ENCODE assay signal across 15 cellular contexts in genomic region chr13:70613295-70613694, GRCh38.
DNase-seq lines count a peak whose midpoint lies in the region; ATAC-seq, FAIRE-seq and TF ChIP-seq lines count a peak whose summit lies in the region.
"Had no signal": no experiment of that assay in that cellular context is flagged by ENCODE, and none has a peak within 500 bp of the region (broad histone marks: within the 10 kb centered on the region; RNA-seq: fewer than 3 reads in every experiment).

No MANE protein-coding gene starts in this region.

- H3K27me3 ChIP-seq in WERI-Rb-1 (ENCODE audit: insufficient read depth, low read depth, severe bottlenecking) = no peaks in the 10 kb centered on the region
- H3K27me3 ChIP-seq in esophagus squamous epithelium = no peaks in the 10 kb centered on the region
- H3K27me3 ChIP-seq: SJSA1 had no signal

- H3K27ac Mint-ChIP-seq in nephron progenitor cell = no peak overlapping the region
- H3K27ac Mint-ChIP-seq: stimulated activated memory B cell treated with anti-CD40 and anti-IgM and Interleukin-4, amounts not matched to agents 10 μg/mL and 1 μg/mL and 100 μg/mL, for 72 hours had no signal

- TF ChIP-seq CTCF in WERI-Rb-1 (IDR thresholded peaks at IDR 0.05; ENCODE audit: low read depth, low read length) = 0 out of 2 replicates have a peak, but pooled peaks have one; percentile 2
- peak; percentile 44 for TF ChIP-seq CTCF in nephron progenitor cell (IDR thresholded peaks at IDR 0.05)
- no peak for TF ChIP-seq CTCF in esophagus squamous epithelium (IDR thresholded peaks at IDR 0.05)

- peak; percentile 11 for DNase-seq in NCI-H1694 (lab: John Stamatoyannopoulos, UW)
- no peak for DNase-seq in WERI-Rb-1
- DNase-seq in nephron progenitor cell = no peak
- no peak for DNase-seq in urothelium cell line (ENCODE audit: low spot score)
- DNase-seq in esophagus squamous epithelium (lab: John Stamatoyannopoulos, UW) = no peak
- no peak for DNase-seq in A172 (ENCODE audit: low spot score)
- DNase-seq: activated CD4-positive, alpha-beta T cell treated with anti-CD3 and anti-CD28 coated beads for 48 hours; activated naive CD4-positive, alpha-beta T cell; EL; hypothalamus; NCI-H187 treated with DMSO at 0.1 percent for 48 hours; stimulated activated CD4-positive, alpha-beta T cell treated with anti-CD3 and anti-CD28 coated beads, Interleukin-12 subunit alpha, Interleukin-12 subunit beta, amount 100 ng/mL, for 4 hours had no signal

- no peaks in the 10 kb centered on the region for H3K9me3 Mint-ChIP-seq in nephron progenitor cell
- H3K9me3 Mint-ChIP-seq: stimulated activated memory B cell treated with anti-CD40 and anti-IgM and Interleukin-4, amounts not matched to agents 10 μg/mL and 1 μg/mL and 100 μg/mL, for 72 hours had no signal

- H3K36me3 ChIP-seq in WERI-Rb-1 (no peaks in the 10 kb centered on the region), esophagus squamous epithelium (no peaks in the 10 kb centered on the region)
- H3K36me3 ChIP-seq: SJSA1 had no signal

- peak; percentile 46 for ATAC-seq in GM18867 (IDR thresholded peaks at IDR 0.05; ENCODE audit: unreplicated experiment)
- ATAC-seq: stimulated activated memory B cell treated with anti-CD40 and anti-IgM and Interleukin-4, amounts not matched to agents 10 μg/mL and 1 μg/mL and 100 μg/mL, for 72 hours had no signal

- no peaks in the 10 kb centered on the region for H3K36me3 Mint-ChIP-seq in nephron progenitor cell (ENCODE audit: low read depth)
- H3K36me3 Mint-ChIP-seq: stimulated activated memory B cell treated with anti-CD40 and anti-IgM and Interleukin-4, amounts not matched to agents 10 μg/mL and 1 μg/mL and 100 μg/mL, for 72 hours had no signal

- no peak overlapping the region for H3K4me3 ChIP-seq in WERI-Rb-1 (ENCODE audit: low read depth, low read length)
- H3K4me3 ChIP-seq in esophagus squamous epithelium = no peak overlapping the region
- H3K4me3 ChIP-seq: SJSA1 had no signal

- H3K4me1 ChIP-seq in esophagus squamous epithelium = no peaks in the 10 kb centered on the region
- H3K4me1 ChIP-seq: SJSA1 had no signal

- H3K27me3 Mint-ChIP-seq in nephron progenitor cell (ENCODE audit: low read depth, poor library complexity) = no peaks in the 10 kb centered on the region
- H3K27me3 Mint-ChIP-seq: stimulated activated memory B cell treated with anti-CD40 and anti-IgM and Interleukin-4, amounts not matched to agents 10 μg/mL and 1 μg/mL and 100 μg/mL, for 72 hours had no signal

- H3K9me3 ChIP-seq in WERI-Rb-1 (ENCODE audit: severe bottlenecking) (no peaks in the 10 kb centered on the region), esophagus squamous epithelium (no peaks in the 10 kb centered on the region)
- H3K9me3 ChIP-seq: SJSA1 had no signal

- no peak for FAIRE-seq in urothelium cell line (lab: Jason Lieb, UNC)

- 33 to 46% methylated on average over 1 of the region's 1 CpG for WGBS in esophagus squamous epithelium, 2 donors

- H3K27ac ChIP-seq in WERI-Rb-1 (peak overlapping the region; percentile 54; the same call in 1 of the 2 replicates), esophagus squamous epithelium (no peak overlapping the region)
- H3K27ac ChIP-seq: SJSA1 had no signal

- no peak for TF ChIP-seq POLR2A in esophagus squamous epithelium (IDR thresholded peaks at IDR 0.05)

- H3K4me3 Mint-ChIP-seq in nephron progenitor cell = no peak overlapping the region
- H3K4me3 Mint-ChIP-seq: stimulated activated memory B cell treated with anti-CD40 and anti-IgM and Interleukin-4, amounts not matched to agents 10 μg/mL and 1 μg/mL and 100 μg/mL, for 72 hours had no signal

- intact Hi-C loops in esophagus squamous epithelium (cut with DNase I) = no loop called here

- no peaks in the 10 kb centered on the region for H3K4me1 Mint-ChIP-seq in nephron progenitor cell
- H3K4me1 Mint-ChIP-seq: stimulated activated memory B cell treated with anti-CD40 and anti-IgM and Interleukin-4, amounts not matched to agents 10 μg/mL and 1 μg/mL and 100 μg/mL, for 72 hours had no signal

Comparison
In these comparisons a context has a peak if more than half of its experiments do, and no peak if none do; other contexts are left out.
1. CTCF ChIP-seq: peak in WERI-Rb-1 (single experiment) and nephron progenitor cell (single experiment); none in esophagus squamous epithelium (0 of 6).